8 cellular contexts compared by ENCODE assay signal in the genomic region with DNA sequence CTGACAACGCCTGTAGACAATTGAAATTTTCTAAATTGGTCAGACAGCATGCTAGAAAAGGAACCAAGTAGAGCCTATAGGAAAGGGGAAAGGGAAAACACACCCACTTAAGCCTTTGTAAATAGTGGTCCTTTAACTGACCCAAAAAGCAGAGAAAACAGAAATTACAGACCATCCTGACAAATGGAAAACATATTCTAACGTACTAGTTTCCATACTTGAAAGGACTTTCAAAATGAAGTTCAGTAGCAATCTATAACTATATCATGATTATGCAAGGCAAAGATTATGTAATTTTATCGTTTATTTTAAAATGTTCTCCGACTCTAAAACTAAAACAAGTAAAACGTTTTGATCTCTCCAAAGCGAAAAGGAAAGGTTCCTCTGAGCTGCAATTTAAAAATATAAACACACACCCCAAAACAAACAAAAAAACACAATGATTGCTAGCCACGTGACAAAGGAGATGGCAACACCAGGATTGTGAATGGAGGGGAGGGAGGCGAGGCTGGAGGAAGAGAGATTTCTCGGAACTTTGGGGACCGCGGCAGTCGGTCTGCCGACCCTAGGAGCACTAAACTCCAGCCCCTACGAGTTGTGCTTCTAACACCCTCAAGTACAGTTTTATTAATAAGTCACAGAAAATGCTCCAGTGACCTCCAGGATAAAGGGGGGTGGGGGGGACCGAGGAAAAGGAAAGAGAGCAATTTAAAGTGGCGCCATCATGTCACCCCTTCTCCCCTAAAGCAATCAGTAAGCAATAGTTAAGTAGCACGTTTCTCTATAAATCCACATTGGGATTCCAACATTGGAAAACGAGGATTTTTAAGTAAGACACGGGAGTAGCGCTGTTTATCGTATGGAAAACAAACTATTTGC. TPM values are rescaled to one million over a fixed set of nuclear protein-coding genes. Genes with fewer than 3 reads are reported as not detected.
DNase-seq lines count a peak whose midpoint lies in the region; ATAC-seq, FAIRE-seq and TF ChIP-seq lines count a peak whose summit lies in the region.

No MANE protein-coding gene starts in this region.

- no peaks in the 10 kb centered on the region for H3K27me3 ChIP-seq in H1 (replicated peaks in 1 of 4; ENCODE audit: control insufficient read depth in 3 of 4, extremely low read depth in 1 of 4, insufficient read depth in 3 of 4, low read length in 3 of 4)
- no peaks in the 10 kb centered on the region for H3K27me3 ChIP-seq in uterus

- no peak; a peak in 1 of 4 replicates for TF ChIP-seq CTCF in H1 (IDR thresholded peaks at IDR 0.05; ENCODE audit: control extremely low read depth in 1 of 3, insufficient read depth in 1 of 3, low read depth in 1 of 3, low read length in 3 of 3)
- no peak for TF ChIP-seq CTCF in uterus (IDR thresholded peaks at IDR 0.05)

- ATAC-seq in activated CD4-positive, alpha-beta T cell treated with anti-CD3 and anti-CD28 coated beads for 36 hours, result no peak
- ATAC-seq in T-cell (replicated peaks in 1 of 4) (no peak), GM21737 (IDR thresholded peaks at IDR 0.05; ENCODE audit: unreplicated experiment) (no peak)

- no peak overlapping the region for H2BK120ac ChIP-seq in H1 (replicated peaks; ENCODE audit: low read depth, low read length)

- no peaks in the 10 kb centered on the region for H3K36me3 ChIP-seq in H1 (ENCODE audit: control insufficient read depth in 2 of 4, insufficient read depth in 4 of 4, low read length in 3 of 4)
- no peaks in the 10 kb centered on the region for H3K36me3 ChIP-seq in uterus

- H3K9ac ChIP-seq in H1 (replicated peaks in 1 of 4; ENCODE audit: extremely low read depth in 1 of 4, low read depth in 3 of 4, low read length in 3 of 4), result peak overlapping the region; percentile 95 to 100 (median 96)

- peak overlapping the region; percentile 96 for H3K27ac Mint-ChIP-seq in activated CD4-positive, alpha-beta T cell treated with anti-CD3 and anti-CD28 coated beads for 36 hours
- peak overlapping the region; percentile 94 to 95 for H3K27ac Mint-ChIP-seq in T-cell

- H3K4ac ChIP-seq in H1 (replicated peaks; ENCODE audit: insufficient read length, low read depth, low read length), result peak overlapping the region; percentile 10

- H2BK5ac ChIP-seq in H1 (ENCODE audit: low read depth, low read length), result peak overlapping the region; percentile 89

- H2BK15ac ChIP-seq in H1 (ENCODE audit: low read length), result no peak overlapping the region

- H3K4me2 ChIP-seq in H1 (ENCODE audit: insufficient read depth in 1 of 2, low read depth in 2 of 2, low read length in 2 of 2), result peak overlapping the region; percentile 64 to 66

- H3K79me1 ChIP-seq in H1 (ENCODE audit: low read depth, low read length), result peaks cover 6% of the 10 kb centered on the region; the same call in 1 of the 2 replicates

- TF ChIP-seq EP300 in H1 (IDR thresholded peaks at IDR 0.05; ENCODE audit: borderline replicate concordance in 1 of 2, low read depth in 2 of 2, low read length in 2 of 2), result no peak

- H3K56ac ChIP-seq in H1 (replicated peaks; ENCODE audit: insufficient read length, low read depth, low read length), result peak overlapping the region; percentile 89

- CTCF ChIA-PET in activated CD4-positive, alpha-beta T cell treated with anti-CD3 and anti-CD28 coated beads for 36 hours (lab: Charles Lee), result interaction anchor here (0.7 to 1.3 kb wide), 3 partner anchors 14 to 21 kb away, joined by 3 to 4 read pairs (median 4); no protein-coding TSS in a partner anchor
- CTCF ChIA-PET in T-cell (lab: Charles Lee) (interaction anchor here in 1 of 2 donors (0.6 to 1.8 kb wide), 3 partner anchors 21 to 171 kb away, joined by 3 to 9 read pairs (median 5); no protein-coding TSS in a partner anchor), H1 (lab: Charles Lee; ENCODE audit: partially characterized antibody) (interaction anchor here (3.0 kb wide), 1 partner anchor 20 kb away, joined by 17 read pairs; no protein-coding TSS in a partner anchor)

- peaks cover 8% of the 10 kb centered on the region; the same call in 1 of the 2 replicates for H3K23me2 ChIP-seq in H1 (ENCODE audit: low read depth, low read length)

- no peak overlapping the region; the same call in 1 of the 2 replicates for H2BK12ac ChIP-seq in H1 (ENCODE audit: low read depth, low read length)

- H2AFZ ChIP-seq in H1 (ENCODE audit: low read length), result no peak overlapping the region

- peaks cover 51 to 87% of the 10 kb centered on the region in 2 experiments for H3K79me2 ChIP-seq in H1 (ENCODE audit: control insufficient read depth in 1 of 2, insufficient read depth in 2 of 2, low read length in 2 of 2)

- peaks cover 28 to 46% of the 10 kb centered on the region in 2 experiments for H4K20me1 ChIP-seq in H1 (replicated peaks in 1 of 2; ENCODE audit: control insufficient read depth in 1 of 2, insufficient read depth in 2 of 2, low read length in 2 of 2)

- no peak overlapping the region for H2AK5ac ChIP-seq in H1 (ENCODE audit: low read depth, low read length)

- H3K18ac ChIP-seq in H1 (ENCODE audit: extremely low read depth, low read length), result peak overlapping the region; percentile 48

- H4K5ac ChIP-seq in H1 (ENCODE audit: insufficient read length, low read depth, low read length), result peak overlapping the region; percentile 3

- DNase-seq in activated CD4-positive, alpha-beta T cell treated with anti-CD3 and anti-CD28 coated beads for 36 hours, result peak; percentile 44
- DNase-seq in activated CD4-positive, alpha-beta T cell treated with anti-CD3 and anti-CD28 coated beads for 1 hour, result no peak
- DNase-seq in M059J (ENCODE audit: low read depth) (peak; percentile 60), T-cell (no peak), H1 (ENCODE audit: low read depth in 1 of 2, low spot score in 2 of 2) (no peak), mucosa of gallbladder (ENCODE audit: low spot score) (peak; percentile 48), uterus (no peak)

- H3K9me3 Mint-ChIP-seq in activated CD4-positive, alpha-beta T cell treated with anti-CD3 and anti-CD28 coated beads for 36 hours (ENCODE audit: low read depth), result no peaks in the 10 kb centered on the region
- no peaks in the 10 kb centered on the region for H3K9me3 Mint-ChIP-seq in T-cell

- 2% methylated on average over 21 of the region's 21 CpGs; no CpG with 5 or more reads in 1 of the 2 experiments for WGBS in H1 (ENCODE audit: extremely low coverage in 1 of 2, insufficient coverage in 1 of 2, insufficient read length in 1 of 2, insufficient replicate concordance in 2 of 2, low coverage in 1 of 2, low lambda C conversion rate in 2 of 2, missing lambda C conversion rate in 1 of 2), 2 experiments

- intact Hi-C loops in activated CD4-positive, alpha-beta T cell treated with anti-CD3 and anti-CD28 coated beads for 36 hours (cut with DNase I, micrococcal nuclease), result loop anchor here (2.0 to 10.0 kb wide), 10 partner anchors 35 to 1456 kb away; a partner anchor contains a TSS
- intact Hi-C loops in uterus (cut with DNase I; ENCODE audit: low total_unique reads), result loop anchor here (5.0 kb wide), 1 partner anchor 144 kb away; no protein-coding TSS in a partner anchor

- POLR2A ChIA-PET in activated CD4-positive, alpha-beta T cell treated with anti-CD3 and anti-CD28 coated beads for 36 hours (lab: Charles Lee), result no interaction called here
- POLR2A ChIA-PET in T-cell (lab: Charles Lee), result no interaction called here
- POLR2A ChIA-PET in H1 (lab: Charles Lee; ENCODE audit: partially characterized antibody), result interaction anchor here (0.6 to 3.2 kb wide), 10 partner anchors 8 to 91 kb away, joined by 3 to 39 read pairs (median 6); no protein-coding TSS in a partner anchor

- H3K23ac ChIP-seq in H1 (ENCODE audit: insufficient read length), result no peak overlapping the region

- peak overlapping the region; percentile 73 to 88 (median 82) for H3K4me3 ChIP-seq in H1 (ENCODE audit: extremely low read depth in 1 of 4, insufficient read depth in 2 of 4, low read depth in 3 of 4, low read length in 4 of 4)
- peak overlapping the region; percentile 91 to 99 for H3K4me3 ChIP-seq in uterus

- peak in 1 of 2 experiments; percentile 57; a peak in 1 of 3 replicates for TF ChIP-seq POLR2A in H1 (IDR thresholded peaks at IDR 0.05; ENCODE audit: control extremely low read depth in 1 of 2, low read depth in 2 of 2, low read length in 2 of 2)
- TF ChIP-seq POLR2A in uterus (IDR thresholded peaks at IDR 0.05), result no peak

- H3K27ac ChIP-seq in H1 (ENCODE audit: low read depth, low read length) (peak overlapping the region; percentile 95), uterus (peak overlapping the region; percentile 100)

- no peak overlapping the region for H2BK20ac ChIP-seq in H1 (ENCODE audit: low read length)

- no peak overlapping the region for H3K14ac ChIP-seq in H1 (ENCODE audit: insufficient read length)

- H4K91ac ChIP-seq in H1 (replicated peaks; ENCODE audit: insufficient read length, low read length), result no peak overlapping the region

- H4K8ac ChIP-seq in H1 (ENCODE audit: extremely low read depth, insufficient read depth, low read length), result no peak overlapping the region

- FAIRE-seq in H1 (lab: Jason Lieb, UNC), result peak; percentile 86

- no peak for TF ChIP-seq RAD21 in H1 (IDR thresholded peaks at IDR 0.05 in 1 of 2, conservative IDR thresholded peaks at IDR 0.05 in 1 of 2; ENCODE audit: low read depth in 2 of 2, low read length in 2 of 2)

- H3K4me1 ChIP-seq in H1 (replicated peaks in 1 of 4; ENCODE audit: control insufficient read depth in 3 of 4, insufficient read depth in 4 of 4, low read length in 3 of 4), result peaks cover 9 to 22% (median 14%) of the 10 kb centered on the region in 4 experiments; a peak in 6 of 7 replicates
- peaks cover 4 to 11% of the 10 kb centered on the region in 2 donors for H3K4me1 ChIP-seq in uterus

- peak overlapping the region; percentile 89 for H3K4me3 Mint-ChIP-seq in activated CD4-positive, alpha-beta T cell treated with anti-CD3 and anti-CD28 coated beads for 36 hours
- H3K4me3 Mint-ChIP-seq in T-cell, result peak overlapping the region; percentile 95 to 98 (median 96)

- H3K9me3 ChIP-seq in H1 (ENCODE audit: insufficient read depth in 2 of 2, low read depth in 1 of 2, low read length in 1 of 2) (no peaks in the 10 kb centered on the region), uterus (no peaks in the 10 kb centered on the region)

- peaks cover 63% of the 10 kb centered on the region for H3K4me1 Mint-ChIP-seq in activated CD4-positive, alpha-beta T cell treated with anti-CD3 and anti-CD28 coated beads for 36 hours
- peaks cover 65 to 79% (median 71%) of the 10 kb centered on the region in 3 donors for H3K4me1 Mint-ChIP-seq in T-cell

- H3K36me3 Mint-ChIP-seq in activated CD4-positive, alpha-beta T cell treated with anti-CD3 and anti-CD28 coated beads for 36 hours (ENCODE audit: low read depth), result peaks cover 3% of the 10 kb centered on the region
- H3K36me3 Mint-ChIP-seq in T-cell, result peaks cover 6% of the 10 kb centered on the region

- no peaks in the 10 kb centered on the region for H3K27me3 Mint-ChIP-seq in activated CD4-positive, alpha-beta T cell treated with anti-CD3 and anti-CD28 coated beads for 36 hours
- H3K27me3 Mint-ChIP-seq in T-cell, result no peaks in the 10 kb centered on the region

RNA-seq across cellular contexts. Expression of a gene that starts 1.7 kb away (rescaled TPM):
- total RNA-seq in activated CD4-positive, alpha-beta T cell treated with anti-CD3 and anti-CD28 coated beads for 36 hours, result 10 to 100 TPM; 46.8 to 64.5 TPM
- 18.4 and 30.7 TPM in 2 replicates for total RNA-seq in M059J (2014; rRNA removed; shearing (Covaris generic))
- total RNA-seq in T-cell (100 to 1,000 TPM; 113 to 301 (median 160) TPM), mucosa of gallbladder (88.1 TPM), uterus (100 to 1,000 TPM in 3 of 4 donors, 10 to 100 TPM in 1; 55.8 to 192 (median 146) TPM)
- 116 and 128 TPM in 2 replicates for total RNA-seq in H1 (2021; fragmentation: NEBNext Ultra II Directional; extraction: Animal tissue kit (Norgen Biotek cat#: 25700))
- 34.0 and 43.3 TPM in 2 replicates for polyA plus RNA-seq in H1 (2011; rRNA removed)
- polyA plus RNA-seq in H1 (2011; cell fraction: cytosol; rRNA removed), result 43.4 TPM
- polyA plus RNA-seq in H1 (2011; cell fraction: nucleus; rRNA removed), result 91.2 TPM
- 42.8 to 47.9 TPM (median 45.5 TPM) in 4 replicates for polyA plus RNA-seq in H1 (2012, experiment 1 of 2)
- polyA plus RNA-seq in H1 (2012, experiment 2 of 2), result 14.3 TPM
- polyA plus RNA-seq in H1 (2013, experiment 1 of 2), result 47.3 TPM
- 41.5 TPM for polyA plus RNA-seq in H1 (2013, experiment 2 of 2)
- polyA minus RNA-seq in H1 (2011; rRNA and poly(A)+ RNA removed), result 214 and 279 TPM in 2 replicates
- polyA minus RNA-seq in H1 (2011; cell fraction: cytosol; rRNA and poly(A)+ RNA removed), result 115 TPM
- polyA minus RNA-seq in H1 (2011; cell fraction: nucleus; rRNA and poly(A)+ RNA removed), result 364 TPM

Comparison
In these comparisons a context has a peak if more than half of its experiments do, and no peak if none do; other contexts are left out.
1. DNase-seq: peak in activated CD4-positive, alpha-beta T cell treated with anti-CD3 and anti-CD28 coated beads for 36 hours (single experiment), M059J (single experiment) and mucosa of gallbladder (single experiment); none in activated CD4-positive, alpha-beta T cell treated with anti-CD3 and anti-CD28 coated beads for 1 hour (single experiment), T-cell (0 of 34), H1 (0 of 2) and uterus (0 of 2).